18 cellular contexts compared by ENCODE assay signal in the genomic region with DNA sequence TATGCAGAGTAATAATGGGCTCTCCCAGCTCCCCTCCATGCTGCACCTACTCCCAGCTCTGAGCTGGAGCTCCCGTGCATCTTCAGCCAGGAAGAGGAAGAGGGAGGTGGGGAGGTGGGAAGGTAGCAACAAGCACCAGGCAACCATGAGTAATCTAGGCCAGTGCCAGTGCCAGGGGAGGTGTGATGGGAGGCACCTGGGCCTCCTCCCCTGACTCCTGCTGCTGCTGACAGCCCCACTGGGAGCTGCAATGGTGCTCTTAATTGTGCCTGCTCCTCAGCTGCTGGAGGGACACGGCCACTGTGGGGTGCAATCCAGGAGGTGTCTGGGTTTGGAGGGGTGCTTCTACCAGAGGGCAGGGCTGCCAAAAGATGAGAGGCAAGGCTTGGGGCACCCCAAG.
A peak's percentile ranks its signal among the peaks of the same experiment; 100 is the strongest.
DNase-seq lines count a peak whose midpoint lies in the region; ATAC-seq and TF ChIP-seq lines count a peak whose summit lies in the region.
"Had no signal": no experiment of that assay in that cellular context is flagged by ENCODE, and none has a peak within 500 bp of the region (broad histone marks: within the 10 kb centered on the region; RNA-seq: fewer than 3 reads in every experiment).

No MANE protein-coding gene starts in this region.

- H3K27ac ChIP-seq in right atrium auricular region (peak overlapping the region in 1 of 2 donors; percentile 50), PC-3 (ENCODE audit: low read length) (no peak overlapping the region)
- H3K27ac ChIP-seq: BLaER1 treated with 17β-estradiol and CSF1 and Interleukin-3, amounts not matched to agents 10 nM and 100 nM had no signal

- H3K4me3 ChIP-seq in right atrium auricular region (no peak overlapping the region), PC-3 (ENCODE audit: low read length) (no peak overlapping the region)
- H3K4me3 ChIP-seq: BLaER1 treated with 17β-estradiol and CSF1 and Interleukin-3, amounts not matched to agents 10 nM and 100 nM had no signal

- H3F3A ChIP-seq in PC-3 (ENCODE audit: low read length, unreplicated experiment) = no peaks in the 10 kb centered on the region

- POLR2A ChIA-PET in PC-3 (lab: Charles Lee; ENCODE audit: unreplicated experiment) = interaction anchor here (0.6 kb wide), 1 partner anchor 98 kb away, joined by 5 read pairs; no protein-coding TSS in a partner anchor

- no peaks in the 10 kb centered on the region for H4K20me1 ChIP-seq in PC-3 (ENCODE audit: low read length)
- H4K20me1 ChIP-seq: BLaER1 treated with 17β-estradiol and CSF1 and Interleukin-3, amounts not matched to agents 10 nM and 100 nM had no signal

- H3K36me3 ChIP-seq in right atrium auricular region (no peaks in the 10 kb centered on the region), PC-3 (ENCODE audit: low read depth, low read length) (no peaks in the 10 kb centered on the region)
- H3K36me3 ChIP-seq: BLaER1 treated with 17β-estradiol and CSF1 and Interleukin-3, amounts not matched to agents 10 nM and 100 nM had no signal

- no peaks in the 10 kb centered on the region for H3K9me2 ChIP-seq in PC-3 (replicated peaks; ENCODE audit: low read length)

- H3K9me3 ChIP-seq in right atrium auricular region (no peaks in the 10 kb centered on the region), PC-3 (ENCODE audit: low read length) (no peaks in the 10 kb centered on the region)
- H3K9me3 ChIP-seq: BLaER1 treated with 17β-estradiol and CSF1 and Interleukin-3, amounts not matched to agents 10 nM and 100 nM had no signal

- no TSS peak for BruUV-seq in PC-3 (replicated peaks; lab: Mats Ljungman, UMichigan)

- in situ Hi-C loops in GM13976 (cut with MboI; ENCODE audit: low sequenced_read_pairs, unreplicated experiment) = no loop called here

- no peak for TF ChIP-seq CTCF in right atrium auricular region (IDR thresholded peaks at IDR 0.05)
- TF ChIP-seq CTCF in PC-3 (conservative IDR thresholded peaks at IDR 0.05; ENCODE audit: low read depth, low read length) = no peak
- no peak for TF ChIP-seq CTCF in GM13976 (IDR thresholded peaks at IDR 0.05; ENCODE audit: borderline replicate concordance, control extremely low read depth, extremely low read depth, insufficient read depth, missing control alignments)

- H3K4me2 ChIP-seq in PC-3 (ENCODE audit: low read length) = no peak overlapping the region
- H3K4me2 ChIP-seq: BLaER1 treated with 17β-estradiol and CSF1 and Interleukin-3, amounts not matched to agents 10 nM and 100 nM had no signal

- ATAC-seq in Right ventricle myocardium inferior = peak; percentile 30
- 0 out of 2 replicates have a peak, but pooled peaks have one; percentile 12 for ATAC-seq in PC-3
- ATAC-seq in left cardiac atrium = peak; percentile 81 to 85
- ATAC-seq: CD8-positive, alpha-beta T cell; HCT116; SK-N-SH treated with all-trans-retinoic acid at 6 μM for 48 hours had no signal

- CTCF ChIA-PET in PC-3 (lab: Charles Lee) = no interaction called here

- DNase-seq in Right ventricle myocardium inferior (ENCODE audit: missing footprints) = no peak
- DNase-seq in right atrium auricular region (ENCODE audit: low spot score) = no peak
- DNase-seq in PC-3 = peak; percentile 26
- peak; percentile 47 for DNase-seq in left cardiac atrium
- no peak for DNase-seq in activated gamma-delta T cell treated with Interleukin-2 at 50 U/mL for 16 hours
- DNase-seq in effector CD8-positive, alpha-beta T cell (lab: John Stamatoyannopoulos, UW) = no peak
- no peak for DNase-seq in GM13976 (ENCODE audit: low spot score)
- DNase-seq: CD8-positive, alpha-beta T cell; GOT3; NCI-H1105; NCI-H1694; NCI-H2081 treated with DMSO at 0.1 percent for 48 hours; NCI-H226; NCI-H526; SHP77 treated with DMSO at 0.1 percent for 48 hours had no signal

- H3K4me1 ChIP-seq in right atrium auricular region (peaks cover 0 to 27% of the 10 kb centered on the region in 2 donors), PC-3 (ENCODE audit: insufficient read depth, low read length) (peaks cover 8% of the 10 kb centered on the region; the same call in 1 of the 2 replicates)

- H3K27me3 ChIP-seq in right atrium auricular region (no peaks in the 10 kb centered on the region), PC-3 (ENCODE audit: low read length) (no peaks in the 10 kb centered on the region)
- H3K27me3 ChIP-seq: BLaER1 treated with 17β-estradiol and CSF1 and Interleukin-3, amounts not matched to agents 10 nM and 100 nM had no signal

- no peak overlapping the region for H2AFZ ChIP-seq in PC-3 (ENCODE audit: low read length)

- no peaks in the 10 kb centered on the region for H3K79me2 ChIP-seq in PC-3 (ENCODE audit: low read length)

- H3K9ac ChIP-seq in PC-3 (ENCODE audit: low read length) = no peak overlapping the region
- H3K9ac ChIP-seq: BLaER1 treated with 17β-estradiol and CSF1 and Interleukin-3, amounts not matched to agents 10 nM and 100 nM had no signal

- intact Hi-C loops in Right ventricle myocardium inferior (cut with DNase I) (loop anchor here (5.0 kb wide), 3 partner anchors 44 to 104 kb away; no protein-coding TSS in a partner anchor), PC-3 (cut with micrococcal nuclease) (no loop called here), left cardiac atrium (cut with DNase I) (loop anchor here in 1 of 2 donors (5.0 kb wide), 1 partner anchor 44 kb away; no protein-coding TSS in a partner anchor)

Comparison
In these comparisons a context has a peak if more than half of its experiments do, and no peak if none do; other contexts are left out.
1. DNase-seq: peak in PC-3 (single experiment) and left cardiac atrium (single experiment); none in Right ventricle myocardium inferior (single experiment), right atrium auricular region (single experiment), activated gamma-delta T cell treated with Interleukin-2 at 50 U/mL for 16 hours (single experiment), effector CD8-positive, alpha-beta T cell (single experiment) and GM13976 (single experiment).
2. ATAC-seq: peak in every context shown above with its lines; median percentile 83 in left cardiac atrium; 30 in Right ventricle myocardium inferior; 12 in PC-3.